ENCODE assay signal across 19 cellular contexts in genomic region chr20:59577037-59577808, GRCh38. TPM values are rescaled to one million over a fixed set of nuclear protein-coding genes. Genes with fewer than 3 reads are reported as not detected.
DNase-seq lines count a peak whose midpoint lies in the region; ATAC-seq and TF ChIP-seq lines count a peak whose summit lies in the region.
"Had no signal": no experiment of that assay in that cellular context is flagged by ENCODE, and none has a peak within 500 bp of the region (broad histone marks: within the 10 kb centered on the region; RNA-seq: fewer than 3 reads in every experiment).

No MANE protein-coding gene starts in this region.

- H3K4me3 ChIP-seq in dorsolateral prefrontal cortex, result peak overlapping the region; percentile 1 to 72 (median 56)
- H3K4me3 ChIP-seq in iPS-18c (ENCODE audit: insufficient read depth, low read depth, low read length), result peak overlapping the region; percentile 36
- peak overlapping the region; percentile 24 to 28 (median 26) for H3K4me3 ChIP-seq in stomach
- no peak overlapping the region for H3K4me3 ChIP-seq in gastrocnemius medialis
- H3K4me3 ChIP-seq: lung had no signal

- H3K27me3 Mint-ChIP-seq in H9 (ENCODE audit: low read depth), result peaks cover 93% of the 10 kb centered on the region

- H3K4me1 Mint-ChIP-seq in H9, result peaks cover 0 to 3% of the 10 kb centered on the region in 2 experiments; a peak in 3 of 4 replicates
- H3K4me1 Mint-ChIP-seq: activated naive CD8-positive, alpha-beta T cell treated with anti-CD3 and anti-CD28 coated beads, Interleukin-2, amount 10 ng/mL, durations not matched to agents 7 days and 5 days had no signal

- no peak overlapping the region for H4K8ac ChIP-seq in H9 (replicated peaks; ENCODE audit: insufficient read length, low read depth, low read length)

- no peak overlapping the region for H3K27ac Mint-ChIP-seq in H9
- H3K27ac Mint-ChIP-seq: activated naive CD8-positive, alpha-beta T cell treated with anti-CD3 and anti-CD28 coated beads, Interleukin-2, amount 10 ng/mL, durations not matched to agents 7 days and 5 days; natural killer cell; stimulated activated naive CD8-positive, alpha-beta T cell treated with anti-CD3 and anti-CD28 coated beads, Interleukin-15, Interleukin-2, amounts not matched to agents 100 ng/mL and 50 ng/mL, for 24 hours had no signal

- no peak overlapping the region for H3K23ac ChIP-seq in H9 (ENCODE audit: insufficient read length, low read depth, low read length)

- H3T11ph ChIP-seq in H9 (ENCODE audit: low read length), result no peak overlapping the region

- no peak overlapping the region for H2BK20ac ChIP-seq in H9 (ENCODE audit: low read depth, low read length, poor library complexity, severe bottlenecking)

- TF ChIP-seq CTCF in H9 (conservative IDR thresholded peaks at IDR 0.05) (no peak), dorsolateral prefrontal cortex (IDR thresholded peaks at IDR 0.05 in 54 of 56, conservative IDR thresholded peaks at IDR 0.05 in 2 of 56; ENCODE audit: low read depth in 1 of 56, partially characterized antibody in 56 of 56) (no peak), stomach (IDR thresholded peaks at IDR 0.05) (no peak), gastrocnemius medialis (IDR thresholded peaks at IDR 0.05 in 4 of 5, conservative IDR thresholded peaks at IDR 0.05 in 1 of 5) (no peak)

- no peak overlapping the region for H2BK5ac ChIP-seq in H9 (ENCODE audit: insufficient read length, low read length)

- H3K27me3 ChIP-seq in H9 (ENCODE audit: insufficient read depth, low read length) (peaks cover 24% of the 10 kb centered on the region; the same call in 1 of the 2 replicates), dorsolateral prefrontal cortex (peaks cover 0 to 13% (median 0%) of the 10 kb centered on the region in 45 donors), stomach (peaks cover 11 to 85% (median 31%) of the 10 kb centered on the region in 3 donors), gastrocnemius medialis (peaks cover 17 to 30% (median 26%) of the 10 kb centered on the region in 3 donors)

- H2AFZ ChIP-seq in H9 (ENCODE audit: low read length), result no peak overlapping the region

- no peak overlapping the region for H4K91ac ChIP-seq in H9 (ENCODE audit: insufficient read length, low read depth, low read length)

- no CpG with 5 or more reads among the region's 95 CpGs for WGBS in H9 (ENCODE audit: extremely low coverage, insufficient read length, low lambda C conversion rate)
- 4 to 11% (median 5%) methylated on average over 19 to 91 of the region's 95 CpGs for WGBS in stomach, 5 donors

- no peak overlapping the region for H3K9ac ChIP-seq in H9 (ENCODE audit: extremely low read depth, insufficient read length, low read length)

- H3K18ac ChIP-seq in H9 (ENCODE audit: insufficient read length, low read depth, low read length), result no peak overlapping the region

- H3K4me2 ChIP-seq in H9 (ENCODE audit: insufficient read depth, insufficient read length, low read length), result no peak overlapping the region

- H3K9me3 ChIP-seq in H9 (ENCODE audit: control insufficient read depth, low read depth, low read length), result no peaks in the 10 kb centered on the region
- H3K9me3 ChIP-seq in iPS-18c (ENCODE audit: control insufficient read depth, insufficient read depth, low read length), result no peaks in the 10 kb centered on the region
- H3K9me3 ChIP-seq in stomach, result no peaks in the 10 kb centered on the region
- H3K9me3 ChIP-seq in gastrocnemius medialis, result no peaks in the 10 kb centered on the region

- peak overlapping the region; percentile 46 to 74 for H3K4me3 Mint-ChIP-seq in H9
- H3K4me3 Mint-ChIP-seq: activated naive CD8-positive, alpha-beta T cell treated with anti-CD3 and anti-CD28 coated beads, Interleukin-2, amount 10 ng/mL, durations not matched to agents 7 days and 5 days; natural killer cell; stimulated activated naive CD8-positive, alpha-beta T cell treated with anti-CD3 and anti-CD28 coated beads, Interleukin-15, Interleukin-2, amounts not matched to agents 100 ng/mL and 50 ng/mL, for 24 hours had no signal

- in situ Hi-C loops in gastrocnemius medialis (cut with MboI; ENCODE audit: low sequenced_read_pairs in 4 of 4), result no loop called here

- no peaks in the 10 kb centered on the region for H3K36me3 ChIP-seq in stomach
- H3K36me3 ChIP-seq in gastrocnemius medialis, result no peaks in the 10 kb centered on the region

- H3K36me3 Mint-ChIP-seq in H9 (ENCODE audit: insufficient read depth in 1 of 3, low read depth in 3 of 3), result no peaks in the 10 kb centered on the region; a peak in 1 of 7 replicates
- H3K36me3 Mint-ChIP-seq: activated naive CD8-positive, alpha-beta T cell treated with anti-CD3 and anti-CD28 coated beads, Interleukin-2, amount 10 ng/mL, durations not matched to agents 7 days and 5 days; natural killer cell had no signal

- H2BK120ac ChIP-seq in H9 (ENCODE audit: low read depth, low read length, poor library complexity, severe bottlenecking), result no peak overlapping the region

- H3K79me2 ChIP-seq in H9 (ENCODE audit: insufficient read depth, low read length), result no peaks in the 10 kb centered on the region

- H3K27ac ChIP-seq in H9 (ENCODE audit: insufficient read length, low read depth, low read length) (no peak overlapping the region), dorsolateral prefrontal cortex (peak overlapping the region in 35 of 59 donors; percentile 15 to 86 (median 56)), stomach (no peak overlapping the region), gastrocnemius medialis (no peak overlapping the region)
- H3K27ac ChIP-seq: C4-2B had no signal

- H4K20me1 ChIP-seq in H9 (ENCODE audit: control insufficient read depth, insufficient read depth, insufficient read length), result no peaks in the 10 kb centered on the region

- no peak overlapping the region for H2BK12ac ChIP-seq in H9 (ENCODE audit: insufficient read length, low read depth, low read length)

- H3K9me3 Mint-ChIP-seq in H9, result peaks cover 0 to 22% of the 10 kb centered on the region in 2 experiments; a peak in 4 of 5 replicates
- H3K9me3 Mint-ChIP-seq: activated naive CD8-positive, alpha-beta T cell treated with anti-CD3 and anti-CD28 coated beads, Interleukin-2, amount 10 ng/mL, durations not matched to agents 7 days and 5 days; natural killer cell; stimulated activated naive CD8-positive, alpha-beta T cell treated with anti-CD3 and anti-CD28 coated beads, Interleukin-15, Interleukin-2, amounts not matched to agents 100 ng/mL and 50 ng/mL, for 24 hours had no signal

- intact Hi-C loops in dorsolateral prefrontal cortex (cut with DNase I), result loop anchor here (5.0 to 10.0 kb wide), 2 partner anchors 175 to 268 kb away; no protein-coding TSS in a partner anchor
- intact Hi-C loops in stomach (cut with DNase I; ENCODE audit: low total_unique reads), result loop anchor here (10.0 kb wide), 1 partner anchor 178 kb away; no protein-coding TSS in a partner anchor
- intact Hi-C loops in gastrocnemius medialis (cut with DNase I; ENCODE audit: low total_unique reads), result no loop called here

- H4K5ac ChIP-seq in H9 (ENCODE audit: insufficient read length, low read depth, low read length), result no peak overlapping the region

- no peaks in the 10 kb centered on the region for H3K4me1 ChIP-seq in H9 (ENCODE audit: insufficient read depth, low read length)
- peaks cover 0 to 16% (median 7%) of the 10 kb centered on the region in 4 donors for H3K4me1 ChIP-seq in stomach
- no peaks in the 10 kb centered on the region for H3K4me1 ChIP-seq in gastrocnemius medialis

- no peak overlapping the region for H3K4ac ChIP-seq in H9 (ENCODE audit: low read depth, low read length)

- H3K14ac ChIP-seq in H9 (ENCODE audit: insufficient read depth, low read length), result no peak overlapping the region

- H3K56ac ChIP-seq in H9 (ENCODE audit: insufficient read length, low read depth, low read length), result no peak overlapping the region

- no peak overlapping the region for H2AK5ac ChIP-seq in H9 (ENCODE audit: insufficient read length, low read length)

- ATAC-seq in gastrocnemius medialis, result no peak
- no peak for ATAC-seq in HG02763 (IDR thresholded peaks at IDR 0.05; ENCODE audit: unreplicated experiment)
- no peak for ATAC-seq in GM21717 (IDR thresholded peaks at IDR 0.05; ENCODE audit: unreplicated experiment)
- ATAC-seq: natural killer cell, PC-3 had no signal

- TF ChIP-seq EP300 in stomach (IDR thresholded peaks at IDR 0.05), result no peak

- H3K79me1 ChIP-seq in H9 (ENCODE audit: insufficient read depth, low read depth, low read length, poor library complexity, severe bottlenecking), result no peaks in the 10 kb centered on the region

- no peak for TF ChIP-seq POLR2A in stomach (IDR thresholded peaks at IDR 0.05)
- no peak for TF ChIP-seq POLR2A in gastrocnemius medialis (IDR thresholded peaks at IDR 0.05)

- DNase-seq in H9, result no peak
- peak in 1 of 10 donors; percentile 13 for DNase-seq in dorsolateral prefrontal cortex
- no peak for DNase-seq in stomach
- no peak for DNase-seq in gastrocnemius medialis
- DNase-seq in SW 1271 (lab: John Stamatoyannopoulos, UW), result no peak
- DNase-seq: activated CD4-positive, CD25-positive, alpha-beta regulatory T cell; activated naive CD8-positive, alpha-beta T cell treated with anti-CD3 and anti-CD28 coated beads, Interleukin-2, amount 10 ng/mL, durations not matched to agents 7 days and 5 days; DND-41; natural killer cell; NCI-H187; NCI-H524 treated with DMSO at 0.1 percent for 48 hours; PC-3 had no signal

- H3K23me2 ChIP-seq in H9 (ENCODE audit: insufficient read length, low read depth, low read length, poor library complexity, severe bottlenecking), result no peaks in the 10 kb centered on the region

- no peak overlapping the region for H2BK15ac ChIP-seq in H9 (ENCODE audit: low read depth, low read length)

RNA-seq across cellular contexts. Expression of gene PHACTR3, which starts 27.1 kb away (rescaled TPM):
- not detected in 2 replicates for total RNA-seq in H9 (2021)
- 100 to 1,000 TPM in 74 of 120 experiments, 10 to 100 TPM in 46; 79.3 to 168 (median 106) TPM for total RNA-seq in dorsolateral prefrontal cortex
- 1 to 10 TPM in 1 of 5 donors, under 1 TPM in 1, not detected in 3; 0.58 to 3.7 TPM for total RNA-seq in stomach
- 1 to 10 TPM in 2 of 3 donors, under 1 TPM in 1; 0.55 to 3.7 (median 3.2) TPM for polyA plus RNA-seq in stomach
- 1 to 10 TPM in 1 of 4 donors, under 1 TPM in 2, not detected in 1; 0.24 to 1.1 (median 0.59) TPM for total RNA-seq in gastrocnemius medialis
- total RNA-seq: activated naive CD8-positive, alpha-beta T cell treated with anti-CD3 and anti-CD28 coated beads, Interleukin-2, amount 10 ng/mL, durations not matched to agents 7 days and 5 days; M059J; natural killer cell had no signal

Comparison
In these comparisons a context has a peak if more than half of its experiments do, and no peak if none do; other contexts are left out.
1. H3K27ac ChIP-seq: peak in dorsolateral prefrontal cortex (35 of 59); none in H9 (single experiment), stomach (0 of 5) and gastrocnemius medialis (0 of 4).
2. H3K4me3 ChIP-seq: peak in dorsolateral prefrontal cortex (59 of 59), iPS-18c (single experiment) and stomach (4 of 4); none in gastrocnemius medialis (0 of 4).
3. RNA of gene PHACTR3, which starts 27.1 kb away (total RNA-seq): 79.3 to 168 TPM in dorsolateral prefrontal cortex; 0.24 to 1.1 TPM in gastrocnemius medialis, not detected in H9 and 0.58 to 3.7 TPM in stomach; every median in the first group is over 10 times any median in the second.